12 cellular contexts compared by ENCODE assay signal in the genomic region with DNA sequence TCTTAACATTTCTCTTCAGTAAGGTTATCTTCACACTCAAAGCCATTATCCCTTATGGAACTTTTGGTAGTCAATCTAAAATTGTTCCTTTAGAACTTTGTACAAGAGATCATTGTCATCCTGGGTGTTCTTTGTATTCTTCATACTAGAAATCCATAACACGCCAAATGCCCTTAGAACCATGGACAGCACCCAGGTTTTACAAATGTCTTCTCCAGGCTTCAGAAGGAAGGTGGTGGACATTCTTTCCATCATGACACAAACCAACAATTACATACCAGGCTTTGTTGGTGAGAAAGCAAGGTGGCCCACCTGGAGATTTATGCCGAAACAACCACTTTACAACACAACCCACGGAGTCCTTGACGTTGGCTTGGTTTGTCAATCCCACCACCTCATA.
"Had no signal": no experiment of that assay in that cellular context is flagged by ENCODE, and none has a peak within 500 bp of the region (broad histone marks: within the 10 kb centered on the region; RNA-seq: fewer than 3 reads in every experiment).

No MANE protein-coding gene starts in this region.

- H3K27ac ChIP-seq: colonic mucosa, psoas muscle, tibial nerve had no signal

- H3K4me3 Mint-ChIP-seq: memory B cell; nephron progenitor cell; stimulated activated naive B cell treated with anti-CD40 and anti-IgM and Interleukin-4, amounts not matched to agents 10 μg/mL and 1 μg/mL and 100 μg/mL, for 72 hours; T-helper 1 cell treated with Interleukin-12 subunit alpha and Interleukin-12 subunit beta and Interleukin-4 antibody, amounts not matched to agents 30 μg/mL and 1 μg/mL, for 36 hours had no signal

- ATAC-seq: psoas muscle; sciatic nerve; stimulated activated naive B cell treated with anti-CD40 and anti-IgM and Interleukin-4, amounts not matched to agents 10 μg/mL and 1 μg/mL and 100 μg/mL, for 72 hours had no signal

- DNase-seq: activated naive CD4-positive, alpha-beta T cell treated with anti-CD3 and anti-CD28 coated beads, Interleukin-2, amount 50 U/mL, for 16 hours; colonic mucosa; glutamatergic neuron; nephron progenitor cell; psoas muscle; stimulated activated CD4-positive, alpha-beta T cell treated with anti-CD3 and anti-CD28 coated beads, Interleukin-2, amount 100 ng/mL, for 24 hours; stimulated activated naive B cell treated with anti-CD40 and anti-IgM and Interleukin-4, amounts not matched to agents 10 μg/mL and 1 μg/mL and 100 μg/mL, for 72 hours had no signal

- H3K4me1 Mint-ChIP-seq: memory B cell; stimulated activated naive B cell treated with anti-CD40 and anti-IgM and Interleukin-4, amounts not matched to agents 10 μg/mL and 1 μg/mL and 100 μg/mL, for 72 hours had no signal

- H3K9me3 Mint-ChIP-seq: nephron progenitor cell; T-helper 1 cell treated with Interleukin-12 subunit alpha and Interleukin-12 subunit beta and Interleukin-4 antibody, amounts not matched to agents 30 μg/mL and 1 μg/mL, for 36 hours had no signal

- H3K4me3 ChIP-seq: colonic mucosa, psoas muscle, tibial nerve had no signal

- H3K36me3 Mint-ChIP-seq: memory B cell; stimulated activated naive B cell treated with anti-CD40 and anti-IgM and Interleukin-4, amounts not matched to agents 10 μg/mL and 1 μg/mL and 100 μg/mL, for 72 hours had no signal

- H3K27me3 Mint-ChIP-seq: memory B cell; stimulated activated naive B cell treated with anti-CD40 and anti-IgM and Interleukin-4, amounts not matched to agents 10 μg/mL and 1 μg/mL and 100 μg/mL, for 72 hours had no signal

- FAIRE-seq: TTC549 had no signal

- H3K9me3 ChIP-seq: colonic mucosa, psoas muscle, tibial nerve had no signal

- H3K27me3 ChIP-seq: colonic mucosa, tibial nerve had no signal

- H3K27ac Mint-ChIP-seq: memory B cell; nephron progenitor cell; stimulated activated naive B cell treated with anti-CD40 and anti-IgM and Interleukin-4, amounts not matched to agents 10 μg/mL and 1 μg/mL and 100 μg/mL, for 72 hours; T-helper 1 cell treated with Interleukin-12 subunit alpha and Interleukin-12 subunit beta and Interleukin-4 antibody, amounts not matched to agents 30 μg/mL and 1 μg/mL, for 36 hours had no signal

- H3K4me1 ChIP-seq: colonic mucosa, psoas muscle, tibial nerve had no signal

- H3K36me3 ChIP-seq: colonic mucosa, tibial nerve had no signal
